In genomic region chr17:67862614-67863217, GRCh38 we compare ENCODE assay signal across 20 cellular contexts. TPM values are rescaled to one million over a fixed set of nuclear protein-coding genes. Genes with fewer than 3 reads are reported as not detected.
DNase-seq lines count a peak whose midpoint lies in the region; ATAC-seq, FAIRE-seq and TF ChIP-seq lines count a peak whose summit lies in the region.
"Had no signal": no experiment of that assay in that cellular context is flagged by ENCODE, and none has a peak within 500 bp of the region (broad histone marks: within the 10 kb centered on the region; RNA-seq: fewer than 3 reads in every experiment).

No MANE protein-coding gene starts in this region.

- DNase-seq in MCF 10A (ENCODE audit: unreplicated experiment) (no peak), mammary epithelial cell (no peak), HT1080 (ENCODE audit: low read depth) (peak; percentile 7), K562 (ENCODE audit: extremely low read depth in 1 of 4, low spot score in 3 of 4) (peak in 2 of 4 experiments; percentile 16 to 23), progenitor cell of endocrine pancreas (ENCODE audit: low spot score, unreplicated experiment) (no peak)
- DNase-seq in stimulated activated CD4-positive, alpha-beta T cell treated with anti-CD3 and anti-CD28 coated beads, Interleukin-4, amount 100 ng/mL, for 24 hours = no peak
- no peak for DNase-seq in CD4-positive, alpha-beta memory T cell
- DNase-seq: activated effector memory CD4-positive, alpha-beta T cell treated with anti-CD3 and anti-CD28 coated beads, Interleukin-2, amount 50 U/mL, for 16 hours; BE2C; GF-D8; heart right ventricle; NK-92 treated with Interleukin-12 subunit alpha and Interleukin-12 subunit beta, amount 100 ng/mL, for 24 hours; retina; stimulated activated CD4-positive, alpha-beta T cell treated with anti-CD3 and anti-CD28 coated beads, Interleukin-4, amount 100 ng/mL, for 1 hour; stimulated activated naive B cell treated with anti-CD40 and anti-IgM and Interleukin-4, amounts not matched to agents 10 μg/mL and 1 μg/mL and 100 μg/mL, for 72 hours had no signal

- H3K27ac ChIP-seq in mammary epithelial cell (ENCODE audit: insufficient read depth, low read depth, low read length) = no peak overlapping the region
- H3K27ac ChIP-seq in K562 (ENCODE audit: extremely low read depth, low read depth, low read length) = no peak overlapping the region
- H3K27ac ChIP-seq in CD4-positive, alpha-beta memory T cell (ENCODE audit: low read depth, low read length) = no peak overlapping the region
- H3K27ac ChIP-seq: heart right ventricle, SK-N-MC had no signal

- TF ChIP-seq CTCF in MCF 10A (IDR thresholded peaks at IDR 0.05; ENCODE audit: unreplicated experiment) (peak; percentile 34), mammary epithelial cell (conservative IDR thresholded peaks at IDR 0.05 in 1 of 2, IDR thresholded peaks at IDR 0.05 in 1 of 2; ENCODE audit: extremely low read depth in 1 of 2, insufficient read depth in 1 of 2, low read depth in 1 of 2, low read length in 2 of 2) (peak in 1 of 2 donors; percentile 31), K562 (IDR thresholded peaks at IDR 0.05 in 2 of 3, conservative IDR thresholded peaks at IDR 0.05 in 1 of 3; ENCODE audit: insufficient read depth in 2 of 3, low read depth in 1 of 3, low read length in 3 of 3) (peak; percentile 25 to 52 (median 42); a peak in 4 of 6 replicates), progenitor cell of endocrine pancreas (IDR thresholded peaks at IDR 0.05; ENCODE audit: unreplicated experiment) (peak; percentile 14)

- H3K4me3 ChIP-seq in mammary epithelial cell (replicated peaks in 1 of 3; ENCODE audit: insufficient read depth in 1 of 3, low read depth in 2 of 3, low read length in 3 of 3) (no peak overlapping the region), K562 (no peak overlapping the region)
- H3K4me3 ChIP-seq in CD4-positive, alpha-beta memory T cell (ENCODE audit: low read length in 2 of 2) = no peak overlapping the region
- H3K4me3 ChIP-seq: HAP-1, heart right ventricle, SK-N-MC had no signal

- peaks cover 16% of the 10 kb centered on the region for H3K36me3 Mint-ChIP-seq in MCF 10A (ENCODE audit: insufficient read depth, unreplicated experiment)
- H3K36me3 Mint-ChIP-seq in progenitor cell of endocrine pancreas (ENCODE audit: insufficient read depth) = peaks cover 10% of the 10 kb centered on the region
- peaks cover 25 to 26% of the 10 kb centered on the region in 2 donors for H3K36me3 Mint-ChIP-seq in CD4-positive, alpha-beta memory T cell

- no peak for TF ChIP-seq EP300 in K562 (IDR thresholded peaks at IDR 0.05; ENCODE audit: low read length)

- H3K9me3 Mint-ChIP-seq in MCF 10A (ENCODE audit: unreplicated experiment) (no peaks in the 10 kb centered on the region), progenitor cell of endocrine pancreas (ENCODE audit: low read depth) (no peaks in the 10 kb centered on the region)
- no peaks in the 10 kb centered on the region for H3K9me3 Mint-ChIP-seq in CD4-positive, alpha-beta memory T cell
- H3K9me3 Mint-ChIP-seq: stimulated activated naive B cell treated with anti-CD40 and anti-IgM and Interleukin-4, amounts not matched to agents 10 μg/mL and 1 μg/mL and 100 μg/mL, for 72 hours had no signal

- no peaks in the 10 kb centered on the region for H3K9me1 ChIP-seq in K562 (ENCODE audit: control insufficient read depth, insufficient read depth, low read length)

- BruUV-seq in MCF 10A (replicated peaks; lab: Mats Ljungman, UMichigan) = no TSS peak
- BruUV-seq in mammary epithelial cell (replicated peaks; lab: Mats Ljungman, UMichigan) = no TSS peak
- no TSS peak for BruUV-seq in K562 (replicated peaks; lab: Mats Ljungman, UMichigan)

- ATAC-seq in K562 = peak; percentile 74
- no peak for ATAC-seq in GM19328 (IDR thresholded peaks at IDR 0.05; ENCODE audit: unreplicated experiment)
- ATAC-seq: heart right ventricle; stimulated activated naive B cell treated with anti-CD40 and anti-IgM and Interleukin-4, amounts not matched to agents 10 μg/mL and 1 μg/mL and 100 μg/mL, for 72 hours had no signal

- CTCF ChIA-PET in MCF 10A (lab: Yijun Ruan, JAX) (interaction anchor here (0.6 to 1.2 kb wide), 3 partner anchors 47 to 972 kb away, joined by 3 to 6 read pairs (median 3); no protein-coding TSS in a partner anchor), mammary epithelial cell (lab: Charles Lee; ENCODE audit: low non-redundant PET) (interaction anchor here (0.7 kb wide), 1 partner anchor 63 kb away, joined by 3 read pairs; no protein-coding TSS in a partner anchor), K562 (lab: Yijun Ruan, JAX; ENCODE audit: low intra/inter-chr PET ratio) (interaction anchor here (0.5 to 0.9 kb wide), 3 partner anchors 28 to 143 kb away, joined by 3 to 9 read pairs (median 3); no protein-coding TSS in a partner anchor)
- CTCF ChIA-PET in CD4-positive, alpha-beta memory T cell (lab: Charles Lee; ENCODE audit: partially characterized antibody) = no interaction called here

- POLR2A ChIA-PET in MCF 10A (lab: Yijun Ruan, JAX) (interaction anchor here (1.0 kb wide), 1 partner anchor 31 kb away, joined by 4 read pairs; no protein-coding TSS in a partner anchor), K562 (lab: Yijun Ruan, JAX) (interaction anchor here (1.0 kb wide), 1 partner anchor 79 kb away, joined by 3 read pairs; no protein-coding TSS in a partner anchor)
- POLR2A ChIA-PET in CD4-positive, alpha-beta memory T cell (lab: Charles Lee; ENCODE audit: partially characterized antibody) = no interaction called here

- H3K9ac ChIP-seq in mammary epithelial cell (ENCODE audit: insufficient read depth, low read length) = no peak overlapping the region
- no peak overlapping the region for H3K9ac ChIP-seq in K562 (ENCODE audit: insufficient read depth in 1 of 2, low read depth in 2 of 2, low read length in 2 of 2)

- WGBS in mammary epithelial cell (ENCODE audit: low coverage, missing lambda C conversion rate) = 100% methylated on average over 1 of the region's 1 CpG
- 67% methylated on average over 1 of the region's 1 CpG for WGBS in K562 (ENCODE audit: insufficient coverage, low coverage, missing lambda C conversion rate)

- dilution Hi-C loops in mammary epithelial cell (cut with HindIII; ENCODE audit: low sequenced_read_pairs) = loop anchor here (5.0 kb wide), 1 partner anchor 85 kb away; no protein-coding TSS in a partner anchor

- TF ChIP-seq RAD21 in K562 (CRISPR knock-in tag; conservative IDR thresholded peaks at IDR 0.05 in 1 of 2, IDR thresholded peaks at IDR 0.05 in 1 of 2) = no peak; a peak in 1 of 4 replicates

- H3K4me2 ChIP-seq in mammary epithelial cell (ENCODE audit: insufficient read depth, low read depth, low read length) (no peak overlapping the region), K562 (ENCODE audit: insufficient read depth, low read length) (no peak overlapping the region)

- H2AFZ ChIP-seq in mammary epithelial cell (ENCODE audit: low read depth, low read length) (no peak overlapping the region), K562 (ENCODE audit: low read depth, low read length) (no peak overlapping the region)

- H3K4me1 Mint-ChIP-seq in MCF 10A (ENCODE audit: insufficient read depth, unreplicated experiment) = peaks cover 12% of the 10 kb centered on the region
- H3K4me1 Mint-ChIP-seq in progenitor cell of endocrine pancreas (ENCODE audit: low read depth) = peaks cover 5% of the 10 kb centered on the region
- peaks cover 45 to 79% (median 59%) of the 10 kb centered on the region in 4 donors for H3K4me1 Mint-ChIP-seq in CD4-positive, alpha-beta memory T cell

- intact Hi-C loops in MCF 10A (cut with micrococcal nuclease) (no loop called here), mammary epithelial cell (cut with micrococcal nuclease) (loop anchor here (2.0 kb wide), 1 partner anchor 62 kb away; no protein-coding TSS in a partner anchor), K562 (cut with micrococcal nuclease) (no loop called here)
- intact Hi-C loops in CD4-positive, alpha-beta memory T cell (cut with micrococcal nuclease) = no loop called here

- H3K27me3 Mint-ChIP-seq in MCF 10A (ENCODE audit: insufficient read depth, unreplicated experiment) = no peaks in the 10 kb centered on the region
- no peaks in the 10 kb centered on the region for H3K27me3 Mint-ChIP-seq in progenitor cell of endocrine pancreas
- no peaks in the 10 kb centered on the region for H3K27me3 Mint-ChIP-seq in CD4-positive, alpha-beta memory T cell
- H3K27me3 Mint-ChIP-seq: stimulated activated naive B cell treated with anti-CD40 and anti-IgM and Interleukin-4, amounts not matched to agents 10 μg/mL and 1 μg/mL and 100 μg/mL, for 72 hours had no signal

- H3K4me1 ChIP-seq in mammary epithelial cell (ENCODE audit: insufficient read depth, low read length) = no peaks in the 10 kb centered on the region
- H3K4me1 ChIP-seq in K562 (replicated peaks in 1 of 2; ENCODE audit: control insufficient read depth in 2 of 2, insufficient read depth in 2 of 2, low read length in 2 of 2) = peaks cover 0 to 8% of the 10 kb centered on the region in 2 experiments; a peak in 1 of 5 replicates
- H3K4me1 ChIP-seq in CD4-positive, alpha-beta memory T cell (ENCODE audit: insufficient read depth, low read length) = peaks cover 62% of the 10 kb centered on the region
- H3K4me1 ChIP-seq: HAP-1 had no signal

- no peak overlapping the region for H3K4me3 Mint-ChIP-seq in MCF 10A (ENCODE audit: unreplicated experiment)
- no peak overlapping the region for H3K4me3 Mint-ChIP-seq in progenitor cell of endocrine pancreas (ENCODE audit: low read depth)
- peak overlapping the region in 2 of 8 donors; percentile 9 to 32 for H3K4me3 Mint-ChIP-seq in CD4-positive, alpha-beta memory T cell

- peaks cover 4% of the 10 kb centered on the region for H3K36me3 ChIP-seq in mammary epithelial cell (ENCODE audit: insufficient read depth, low read length)
- peaks cover 15% of the 10 kb centered on the region for H3K36me3 ChIP-seq in K562 (ENCODE audit: control insufficient read depth, insufficient read depth, low read length)
- H3K36me3 ChIP-seq in CD4-positive, alpha-beta memory T cell (ENCODE audit: insufficient read depth, low read length) = peaks cover 8% of the 10 kb centered on the region

- no peak for FAIRE-seq in K562 (lab: Jason Lieb, UNC)
- FAIRE-seq: bronchial epithelial cell, endometrium had no signal

- no peaks in the 10 kb centered on the region for H3K27me3 ChIP-seq in mammary epithelial cell (ENCODE audit: insufficient read depth, low read length)
- H3K27me3 ChIP-seq in K562 (ENCODE audit: control insufficient read depth in 2 of 2, insufficient read depth in 2 of 2, low read length in 2 of 2) = no peaks in the 10 kb centered on the region
- H3K27me3 ChIP-seq in CD4-positive, alpha-beta memory T cell (ENCODE audit: insufficient read depth, low read length) = no peaks in the 10 kb centered on the region
- H3K27me3 ChIP-seq: BE2C, heart right ventricle had no signal

- in situ Hi-C loops in mammary epithelial cell (cut with MboI; ENCODE audit: low sequenced_read_pairs in 2 of 2) (no loop called here), K562 (cut with MboI) (no loop called here)

- no peak overlapping the region for H3K27ac Mint-ChIP-seq in MCF 10A (ENCODE audit: low read depth, unreplicated experiment)
- peak overlapping the region; percentile 27 for H3K27ac Mint-ChIP-seq in progenitor cell of endocrine pancreas
- peak overlapping the region in 1 of 7 donors; percentile 19 for H3K27ac Mint-ChIP-seq in CD4-positive, alpha-beta memory T cell

- H3K9me3 ChIP-seq in mammary epithelial cell (replicated peaks; ENCODE audit: insufficient read depth, low read length) (no peaks in the 10 kb centered on the region), K562 (replicated peaks; ENCODE audit: control insufficient read depth, insufficient read depth, low read depth, low read length) (no peaks in the 10 kb centered on the region)
- no peaks in the 10 kb centered on the region for H3K9me3 ChIP-seq in CD4-positive, alpha-beta memory T cell (ENCODE audit: control insufficient read depth in 1 of 2, low read length in 2 of 2)
- H3K9me3 ChIP-seq: BE2C, HAP-1, heart right ventricle had no signal

- H3K79me2 ChIP-seq in mammary epithelial cell (ENCODE audit: insufficient read depth, low read length) (peaks cover 92% of the 10 kb centered on the region), K562 (ENCODE audit: control insufficient read depth, insufficient read depth, low read length) (peaks cover 84% of the 10 kb centered on the region)

- TF ChIP-seq POLR2A in K562 (conservative IDR thresholded peaks at IDR 0.05) = no peak

- H4K20me1 ChIP-seq in mammary epithelial cell (ENCODE audit: insufficient read depth, low read length) = no peaks in the 10 kb centered on the region
- no peaks in the 10 kb centered on the region; the same call in 1 of the 2 replicates for H4K20me1 ChIP-seq in K562 (replicated peaks; ENCODE audit: control insufficient read depth, insufficient read depth, low read length)

RNA-seq across cellular contexts. Expression of gene BPTF, which starts 37.4 kb away (rescaled TPM):
- total RNA-seq in MCF 10A (2022) (54.9 and 63.7 TPM in 2 replicates), mammary epithelial cell (10 to 100 TPM; 54.1 to 54.3 TPM), K562 (2014; rRNA removed) (21.8 and 26.7 TPM in 2 replicates), K562 (2014; rRNA removed; fragmentation: Illumina TruSeq; extraction: Trizol) (37.8 TPM in 2 replicates), K562 (2015; rRNA removed; fragmentation: Illumina TruSeq; extraction: Trizol) (41.6 and 43.7 TPM in 2 replicates), K562 (2021) (42.1 and 52.1 TPM in 2 replicates), progenitor cell of endocrine pancreas (181 and 194 TPM in 2 replicates)
- polyA plus RNA-seq in mammary epithelial cell (45.4 TPM), K562 (2011; rRNA removed) (26.9 and 34.7 TPM in 2 replicates), K562 (2014; fragmentation: Illumina TruSeq; extraction: Trizol) (39.4 and 45.7 TPM in 2 replicates), K562 (2014; fragmentation: Nextera tagmentation; extraction: Ambion mirVana) (10 to 100 TPM; 12.5 to 25.3 TPM), K562 (2014; rRNA removed) (16.6 and 20.5 TPM in 2 replicates)
- 81.5 TPM for polyA minus RNA-seq in mammary epithelial cell
- 19.5 and 30.2 TPM in 2 replicates for total RNA-seq in HT1080 (2014; rRNA removed; shearing (Covaris generic))
- 19.6 and 23.1 TPM in 2 replicates for polyA plus RNA-seq in HT1080 (2015; cell fraction: cytosol; rRNA removed)
- polyA plus RNA-seq in HT1080 (2015; cell fraction: nucleus; rRNA removed) = 49.7 and 50.1 TPM in 2 replicates
- total RNA-seq in K562 (2011; cell fraction: chromatin; rRNA removed; ENCODE audit: low replicate concordance) = 100 and 315 TPM in 2 replicates
- total RNA-seq in K562 (2011; cell fraction: nucleolus; rRNA removed) = 41.5 and 54.1 TPM in 2 replicates
- total RNA-seq in K562 (2011; cell fraction: nucleoplasm; rRNA removed) = 81.4 and 104 TPM in 2 replicates
- polyA plus RNA-seq in K562 (2011; cell fraction: cytosol; rRNA removed) = 20.2 and 24.6 TPM in 2 replicates
- 46.2 and 52.3 TPM in 2 replicates for polyA plus RNA-seq in K562 (2011; cell fraction: nucleus; rRNA removed)
- 35.9 and 38.8 TPM in 2 replicates for polyA plus RNA-seq in K562 (2012)
- 112 and 118 TPM in 2 replicates for polyA minus RNA-seq in K562 (2011; rRNA and poly(A)+ RNA removed)
- 36.4 and 37.0 TPM in 2 replicates for polyA minus RNA-seq in K562 (2011; cell fraction: cytosol; rRNA and poly(A)+ RNA removed)
- 30.4 and 53.4 TPM in 2 replicates for polyA minus RNA-seq in K562 (2011; cell fraction: nucleus; rRNA and poly(A)+ RNA removed)
- 100 to 1,000 TPM; 182 to 187 TPM for total RNA-seq in CD4-positive, alpha-beta memory T cell
- polyA plus RNA-seq in CD4-positive, alpha-beta memory T cell = 10 to 100 TPM in 1 of 2 donors, 1 to 10 TPM in 1; 2.4 to 29.6 TPM
